In the genomic region with DNA sequence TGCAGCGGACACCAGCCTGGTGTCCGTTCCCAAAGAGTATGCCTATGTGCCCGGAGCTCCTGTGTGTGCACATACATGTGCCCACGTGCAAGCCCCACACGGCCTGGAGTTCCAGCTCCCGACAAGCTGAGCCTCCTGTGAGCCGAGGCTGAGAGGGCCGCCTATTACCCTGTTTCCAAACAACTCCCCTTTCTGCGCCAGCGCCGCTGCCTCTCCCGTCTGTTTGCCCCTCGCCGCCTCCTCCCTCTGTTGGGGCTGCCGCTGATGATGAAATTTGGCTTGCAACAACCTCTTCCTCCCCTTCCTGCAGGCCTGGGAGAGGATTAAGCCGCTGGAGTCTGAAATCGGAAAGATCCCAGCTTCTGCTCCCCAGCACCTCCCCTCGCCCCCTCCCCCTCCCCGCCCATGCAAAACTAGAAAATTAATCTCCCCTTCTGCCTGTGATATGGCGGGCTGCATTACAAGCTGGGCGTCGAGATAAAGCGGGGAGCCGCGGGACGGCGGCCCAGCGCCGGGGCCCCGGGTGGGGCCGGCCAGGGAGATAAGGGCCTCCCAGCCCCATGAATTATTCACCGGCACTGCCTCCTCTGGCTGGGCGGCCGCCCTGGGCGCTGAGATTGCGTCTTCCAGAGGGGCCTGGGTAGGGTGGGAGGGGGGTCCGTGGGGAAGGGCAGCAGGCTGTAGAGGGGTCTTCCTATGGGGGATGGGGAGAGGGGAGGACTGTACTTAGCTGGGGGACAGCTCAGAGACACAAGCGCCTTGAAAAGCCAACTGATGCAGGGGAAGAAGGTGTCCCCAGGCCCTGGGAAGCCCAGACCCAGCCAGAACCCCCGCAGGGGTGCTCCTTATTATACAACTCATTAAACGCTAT, we compare ENCODE assay signal across 1 cellular context.
TF ChIP-seq lines count a peak whose summit lies in the region.

No MANE protein-coding gene starts in this region.

TF ChIP-seq in K562, 482 proteins besides CTCF, POLR2A, EP300 and RAD21 (continued from another document and continues in another):
- TF ChIP-seq, protein P1, sequence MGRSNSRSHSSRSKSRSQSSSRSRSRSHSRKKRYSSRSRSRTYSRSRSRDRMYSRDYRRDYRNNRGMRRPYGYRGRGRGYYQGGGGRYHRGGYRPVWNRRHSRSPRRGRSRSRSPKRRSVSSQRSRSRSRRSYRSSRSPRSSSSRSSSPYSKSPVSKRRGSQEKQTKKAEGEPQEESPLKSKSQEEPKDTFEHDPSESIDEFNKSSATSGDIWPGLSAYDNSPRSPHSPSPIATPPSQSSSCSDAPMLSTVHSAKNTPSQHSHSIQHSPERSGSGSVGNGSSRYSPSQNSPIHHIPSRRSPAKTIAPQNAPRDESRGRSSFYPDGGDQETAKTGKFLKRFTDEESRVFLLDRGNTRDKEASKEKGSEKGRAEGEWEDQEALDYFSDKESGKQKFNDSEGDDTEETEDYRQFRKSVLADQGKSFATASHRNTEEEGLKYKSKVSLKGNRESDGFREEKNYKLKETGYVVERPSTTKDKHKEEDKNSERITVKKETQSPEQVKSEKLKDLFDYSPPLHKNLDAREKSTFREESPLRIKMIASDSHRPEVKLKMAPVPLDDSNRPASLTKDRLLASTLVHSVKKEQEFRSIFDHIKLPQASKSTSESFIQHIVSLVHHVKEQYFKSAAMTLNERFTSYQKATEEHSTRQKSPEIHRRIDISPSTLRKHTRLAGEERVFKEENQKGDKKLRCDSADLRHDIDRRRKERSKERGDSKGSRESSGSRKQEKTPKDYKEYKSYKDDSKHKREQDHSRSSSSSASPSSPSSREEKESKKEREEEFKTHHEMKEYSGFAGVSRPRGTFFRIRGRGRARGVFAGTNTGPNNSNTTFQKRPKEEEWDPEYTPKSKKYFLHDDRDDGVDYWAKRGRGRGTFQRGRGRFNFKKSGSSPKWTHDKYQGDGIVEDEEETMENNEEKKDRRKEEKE (IDR thresholded peaks at IDR 0.05; ENCODE audit: borderline replicate concordance in 1 of 2, control insufficient read depth in 1 of 2, low read depth in 2 of 2, low read length in 1 of 2): 0 out of 4 replicates have a peak, but pooled peaks of 1 of the 2 experiments have one; percentile 36
- TF ChIP-seq, protein P2, sequence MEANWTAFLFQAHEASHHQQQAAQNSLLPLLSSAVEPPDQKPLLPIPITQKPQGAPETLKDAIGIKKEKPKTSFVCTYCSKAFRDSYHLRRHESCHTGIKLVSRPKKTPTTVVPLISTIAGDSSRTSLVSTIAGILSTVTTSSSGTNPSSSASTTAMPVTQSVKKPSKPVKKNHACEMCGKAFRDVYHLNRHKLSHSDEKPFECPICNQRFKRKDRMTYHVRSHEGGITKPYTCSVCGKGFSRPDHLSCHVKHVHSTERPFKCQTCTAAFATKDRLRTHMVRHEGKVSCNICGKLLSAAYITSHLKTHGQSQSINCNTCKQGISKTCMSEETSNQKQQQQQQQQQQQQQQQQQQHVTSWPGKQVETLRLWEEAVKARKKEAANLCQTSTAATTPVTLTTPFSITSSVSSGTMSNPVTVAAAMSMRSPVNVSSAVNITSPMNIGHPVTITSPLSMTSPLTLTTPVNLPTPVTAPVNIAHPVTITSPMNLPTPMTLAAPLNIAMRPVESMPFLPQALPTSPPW (CRISPR knock-in tag; IDR thresholded peaks at IDR 0.05): peak; percentile 99
- TF ChIP-seq GTF2B (IDR thresholded peaks at IDR 0.05; ENCODE audit: extremely low read depth, insufficient read length) (no peak), ZSCAN32 (CRISPR knock-in tag; IDR thresholded peaks at IDR 0.05) (no peak), TOE1 (IDR thresholded peaks at IDR 0.05; ENCODE audit: borderline replicate concordance) (peak; percentile 57; the same call in 1 of the 2 replicates), TOE1 (CRISPR knock-in tag; IDR thresholded peaks at IDR 0.05; ENCODE audit: borderline replicate concordance, low read depth) (no peak), ZNF518B (CRISPR knock-in tag; IDR thresholded peaks at IDR 0.05) (no peak), PHB2 (IDR thresholded peaks at IDR 0.05; ENCODE audit: low read depth) (peak; percentile 86), ZFP91 (CRISPR knock-in tag; IDR thresholded peaks at IDR 0.05) (no peak), XRCC3 (IDR thresholded peaks at IDR 0.05) (no peak), HSF4 (CRISPR knock-in tag; IDR thresholded peaks at IDR 0.05; ENCODE audit: borderline replicate concordance) (no peak), HBP1 (CRISPR knock-in tag; IDR thresholded peaks at IDR 0.05) (no peak), SLC30A9 (CRISPR knock-in tag; IDR thresholded peaks at IDR 0.05) (no peak), ATF6 (CRISPR knock-in tag; IDR thresholded peaks at IDR 0.05) (no peak), ZNF282 (CRISPR knock-in tag; IDR thresholded peaks at IDR 0.05) (no peak), ATF1 (CRISPR knock-in tag; IDR thresholded peaks at IDR 0.05) (no peak), ATF1 (tag; IDR thresholded peaks at IDR 0.05) (peak; percentile 35; the same call in 1 of the 2 replicates), PREB (CRISPR knock-in tag; IDR thresholded peaks at IDR 0.05) (no peak), HOXB6 (CRISPR knock-in tag; IDR thresholded peaks at IDR 0.05; ENCODE audit: borderline replicate concordance) (no peak), HDAC8 (tag; IDR thresholded peaks at IDR 0.05) (no peak), BMI1 (IDR thresholded peaks at IDR 0.05; ENCODE audit: low read length) (no peak), NRF1 (conservative IDR thresholded peaks at IDR 0.05 in 1 of 2, IDR thresholded peaks at IDR 0.05 in 1 of 2) (peak; percentile 66 to 70), YBX1 (IDR thresholded peaks at IDR 0.05) (no peak), RBM25 (IDR thresholded peaks at IDR 0.05; ENCODE audit: low read depth, low read length, severe bottlenecking) (no peak), BRF1 (IDR thresholded peaks at IDR 0.05; ENCODE audit: borderline replicate concordance, extremely low read depth, insufficient read length) (no peak), NKRF (IDR thresholded peaks at IDR 0.05; ENCODE audit: borderline replicate concordance) (peak; percentile 55; the same call in 1 of the 2 replicates), NFE2L1 (tag; IDR thresholded peaks at IDR 0.05; ENCODE audit: borderline replicate concordance, low read depth) (no peak), NR4A1 (CRISPR knock-in tag; IDR thresholded peaks at IDR 0.05) (no peak), NR4A1 (tag; IDR thresholded peaks at IDR 0.05) (no peak), HNRNPH1 (optimal IDR thresholded peaks at IDR 0.05; ENCODE audit: low read depth, low read length) (no peak)
- TF ChIP-seq, protein P3, sequence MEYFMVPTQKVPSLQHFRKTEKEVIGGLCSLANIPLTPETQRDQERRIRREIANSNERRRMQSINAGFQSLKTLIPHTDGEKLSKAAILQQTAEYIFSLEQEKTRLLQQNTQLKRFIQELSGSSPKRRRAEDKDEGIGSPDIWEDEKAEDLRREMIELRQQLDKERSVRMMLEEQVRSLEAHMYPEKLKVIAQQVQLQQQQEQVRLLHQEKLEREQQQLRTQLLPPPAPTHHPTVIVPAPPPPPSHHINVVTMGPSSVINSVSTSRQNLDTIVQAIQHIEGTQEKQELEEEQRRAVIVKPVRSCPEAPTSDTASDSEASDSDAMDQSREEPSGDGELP (CRISPR knock-in tag; IDR thresholded peaks at IDR 0.05; ENCODE audit: borderline replicate concordance): peak; percentile 84
- TF ChIP-seq, protein P4, sequence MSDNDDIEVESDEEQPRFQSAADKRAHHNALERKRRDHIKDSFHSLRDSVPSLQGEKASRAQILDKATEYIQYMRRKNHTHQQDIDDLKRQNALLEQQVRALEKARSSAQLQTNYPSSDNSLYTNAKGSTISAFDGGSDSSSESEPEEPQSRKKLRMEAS (CRISPR knock-in tag; IDR thresholded peaks at IDR 0.05): peak; percentile 39
